In the genomic region with DNA sequence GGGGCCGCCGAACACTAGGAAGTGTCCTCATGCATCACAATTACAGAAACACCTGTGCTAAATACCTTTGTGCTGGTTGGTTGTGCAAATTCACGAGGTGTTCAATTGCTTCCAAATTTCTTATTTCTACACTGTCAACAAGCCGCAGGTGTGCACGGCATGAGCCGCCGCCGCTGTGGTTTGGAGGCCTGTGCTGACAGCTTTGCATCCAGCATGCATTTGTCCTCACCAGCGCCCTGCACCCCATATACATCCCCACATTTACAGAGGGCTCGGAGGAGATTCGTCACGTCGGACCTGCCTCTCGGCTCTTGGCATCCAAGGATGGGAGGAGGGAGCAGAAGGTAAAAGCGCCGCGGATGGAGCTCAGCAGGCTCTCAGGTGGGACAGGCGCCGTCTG, we compare ENCODE assay signal across 7 cellular contexts.
"Had no signal": no experiment of that assay in that cellular context is flagged by ENCODE, and none has a peak within 500 bp of the region (broad histone marks: within the 10 kb centered on the region; RNA-seq: fewer than 3 reads in every experiment).

No MANE protein-coding gene starts in this region.

- H3K36me3 Mint-ChIP-seq: IgD-negative memory B cell had no signal

- H3K4me1 Mint-ChIP-seq: IgD-negative memory B cell had no signal

- DNase-seq: GOT3, H9, HCEC 1CT, KBM-7 had no signal

- H3K4me3 Mint-ChIP-seq: H9, IgD-negative memory B cell had no signal

- H3K27me3 Mint-ChIP-seq: IgD-negative memory B cell had no signal

- ATAC-seq: HepG2 had no signal

- H3K27ac Mint-ChIP-seq: IgD-negative memory B cell had no signal

- H3K9me3 Mint-ChIP-seq: H9, IgD-negative memory B cell had no signal

- H3K27ac ChIP-seq: HL-60 had no signal
